ENCODE assay signal across 40 cellular contexts in genomic region chr6:163772701-163773100, GRCh38.
"Had no signal": no experiment of that assay in that cellular context is flagged by ENCODE, and none has a peak within 500 bp of the region (broad histone marks: within the 10 kb centered on the region; RNA-seq: fewer than 3 reads in every experiment).

No MANE protein-coding gene starts in this region.

- H3K27me3 ChIP-seq: adrenal gland, ascending aorta, body of pancreas, brain microvascular endothelial cell, breast epithelium, cardiac muscle cell had no signal

- ATAC-seq: activated naive CD4-positive, alpha-beta T cell treated with anti-CD3 and anti-CD28 coated beads, Interleukin-2, amount 50 U/mL, for 72 hours; activated naive CD8-positive, alpha-beta T cell treated with anti-CD3 and anti-CD28 coated beads, Interleukin-2, amount 50 U/mL, for 24 hours; activated T-cell treated with anti-CD3 and anti-CD28 coated beads, Interleukin-2, amount 50 U/mL, for 4 hours; activated T-cell treated with anti-CD3 and anti-CD28 coated beads, Interleukin-2, amount 50 U/mL, for 72 hours; activated T-helper 17 cell treated with anti-CD3 and anti-CD28 coated beads, Interleukin-2, amount 50 U/mL, for 72 hours; body of pancreas had no signal

- H3K27ac Mint-ChIP-seq: activated naive CD4-positive, alpha-beta T cell treated with anti-CD3 and anti-CD28 coated beads for 36 hours; activated naive CD4-positive, alpha-beta T cell treated with anti-CD3 and anti-CD28 coated beads, Interleukin-2, amount 10 ng/mL, durations not matched to agents 7 days and 5 days; activated naive CD4-positive, alpha-beta T cell treated with anti-CD3 and anti-CD28 coated beads, Interleukin-2, amount 50 U/mL, for 24 hours; activated naive CD4-positive, alpha-beta T cell treated with anti-CD3 and anti-CD28 coated beads, Interleukin-2, amount 50 U/mL, for 72 hours; activated naive CD8-positive, alpha-beta T cell; activated naive CD8-positive, alpha-beta T cell treated with anti-CD3 and anti-CD28 coated beads for 36 hours; activated naive CD8-positive, alpha-beta T cell treated with anti-CD3 and anti-CD28 coated beads, Interleukin-2, amount 10 ng/mL, durations not matched to agents 7 days and 5 days; activated naive CD8-positive, alpha-beta T cell treated with anti-CD3 and anti-CD28 coated beads, Interleukin-2, amount 50 U/mL, for 24 hours; activated T-cell treated with anti-CD3 and anti-CD28 coated beads, Interleukin-2, amount 50 U/mL, for 24 hours; activated T-cell treated with anti-CD3 and anti-CD28 coated beads, Interleukin-2, amount 50 U/mL, for 72 hours; activated T-helper 1 cell treated with anti-CD3 and anti-CD28 coated beads, Interleukin-12 subunit alpha, Interleukin-12 subunit beta, Interleukin-2, Interleukin-4 antibody, amounts not matched to agents 30 ng/mL and 10 ng/mL and 1 ng/mL, durations not matched to agents 14 hours and 24 hours and 36 hours; activated T-helper 17 cell treated with anti-CD3 and anti-CD28 coated beads, Interleukin-2, amount 50 U/mL, for 72 hours; activated T-helper 2 cell treated with anti-CD3 and anti-CD28 coated beads, Interferon-gamma antibody, Interleukin-2, Interleukin-4, amounts not matched to agents 10 μg/mL and 5 μg/mL and 100 μg/mL, durations not matched to agents 14 hours and 24 hours and 36 hours; brain had no signal

- H3K4me1 ChIP-seq: adrenal gland, ascending aorta, body of pancreas, breast epithelium had no signal

- H3K27ac ChIP-seq: adrenal gland, ascending aorta, body of pancreas, brain microvascular endothelial cell, breast epithelium, cardiac muscle cell had no signal

- DNase-seq: activated effector memory CD4-positive, alpha-beta T cell treated with anti-CD3 and anti-CD28 coated beads, Interleukin-2, amount 50 U/mL, for 16 hours; activated effector memory CD4-positive, alpha-beta T cell treated with Interleukin-2 at 50 U/mL for 16 hours; activated gamma-delta T cell; activated gamma-delta T cell treated with Interleukin-2 at 50 U/mL for 16 hours; activated naive CD4-positive, alpha-beta T cell; activated naive CD4-positive, alpha-beta T cell treated with anti-CD3 and anti-CD28 coated beads for 36 hours; activated naive CD4-positive, alpha-beta T cell treated with anti-CD3 and anti-CD28 coated beads, Interleukin-2, amount 10 ng/mL, durations not matched to agents 7 days and 5 days; activated naive CD4-positive, alpha-beta T cell treated with anti-CD3 and anti-CD28 coated beads, Interleukin-2, amount 50 U/mL, for 16 hours; activated naive CD4-positive, alpha-beta T cell treated with Interleukin-2 at 50 U/mL for 16 hours; activated naive CD8-positive, alpha-beta T cell treated with anti-CD3 and anti-CD28 coated beads for 36 hours; activated naive CD8-positive, alpha-beta T cell treated with anti-CD3 and anti-CD28 coated beads, Interleukin-2, amount 10 ng/mL, durations not matched to agents 7 days and 5 days; activated naive CD8-positive, alpha-beta T cell treated with anti-CD3 and anti-CD28 coated beads, Interleukin-2, amount 50 U/mL, for 24 hours; activated T-cell treated with anti-CD3 and anti-CD28 coated beads, Interleukin-2, amount 50 U/mL, for 1 hour; activated T-cell treated with anti-CD3 and anti-CD28 coated beads, Interleukin-2, amount 50 U/mL, for 24 hours; activated T-cell treated with anti-CD3 and anti-CD28 coated beads, Interleukin-2, amount 50 U/mL, for 4 hours; activated T-cell treated with anti-CD3 and anti-CD28 coated beads, Interleukin-2, amount 50 U/mL, for 48 hours; activated T-cell treated with anti-CD3 and anti-CD28 coated beads, Interleukin-2, amount 50 U/mL, for 72 hours; adrenal gland; amniotic stem cell; amygdala; anterior cingulate cortex; aorta; body of pancreas; brain microvascular endothelial cell; caudate nucleus; central memory CD4-positive, alpha-beta T cell; cerebellar nuclear complex had no signal

- H3K36me3 ChIP-seq: adrenal gland, ascending aorta, brain microvascular endothelial cell, breast epithelium, cardiac muscle cell had no signal

- H3K9me3 Mint-ChIP-seq: activated naive CD4-positive, alpha-beta T cell treated with anti-CD3 and anti-CD28 coated beads for 36 hours; activated naive CD4-positive, alpha-beta T cell treated with anti-CD3 and anti-CD28 coated beads, Interleukin-2, amount 10 ng/mL, durations not matched to agents 7 days and 5 days; activated naive CD4-positive, alpha-beta T cell treated with anti-CD3 and anti-CD28 coated beads, Interleukin-2, amount 50 U/mL, for 24 hours; activated naive CD8-positive, alpha-beta T cell treated with anti-CD3 and anti-CD28 coated beads for 36 hours; activated naive CD8-positive, alpha-beta T cell treated with anti-CD3 and anti-CD28 coated beads, Interleukin-2, amount 10 ng/mL, durations not matched to agents 7 days and 5 days; activated T-cell treated with anti-CD3 and anti-CD28 coated beads, Interleukin-2, amount 50 U/mL, for 24 hours; activated T-cell treated with anti-CD3 and anti-CD28 coated beads, Interleukin-2, amount 50 U/mL, for 4 hours; activated T-helper 1 cell treated with anti-CD3 and anti-CD28 coated beads, Interleukin-12 subunit alpha, Interleukin-12 subunit beta, Interleukin-2, Interleukin-4 antibody, amounts not matched to agents 30 ng/mL and 10 ng/mL and 1 ng/mL, durations not matched to agents 14 hours and 24 hours and 36 hours; activated T-helper 17 cell treated with anti-CD3 and anti-CD28 coated beads, Interleukin-2, amount 50 U/mL, for 72 hours; activated T-helper 2 cell treated with anti-CD3 and anti-CD28 coated beads, Interferon-gamma antibody, Interleukin-2, Interleukin-4, amounts not matched to agents 10 μg/mL and 5 μg/mL and 100 μg/mL, durations not matched to agents 14 hours and 24 hours and 36 hours; central memory CD8-positive, alpha-beta T cell had no signal

- H3K4me1 Mint-ChIP-seq: activated naive CD4-positive, alpha-beta T cell treated with anti-CD3 and anti-CD28 coated beads, Interleukin-2, amount 10 ng/mL, durations not matched to agents 7 days and 5 days; activated naive CD4-positive, alpha-beta T cell treated with anti-CD3 and anti-CD28 coated beads, Interleukin-2, amount 50 U/mL, for 24 hours; activated naive CD8-positive, alpha-beta T cell treated with anti-CD3 and anti-CD28 coated beads for 36 hours; activated naive CD8-positive, alpha-beta T cell treated with anti-CD3 and anti-CD28 coated beads, Interleukin-2, amount 10 ng/mL, durations not matched to agents 7 days and 5 days; activated naive CD8-positive, alpha-beta T cell treated with anti-CD3 and anti-CD28 coated beads, Interleukin-2, amount 50 U/mL, for 24 hours; activated T-helper 17 cell treated with anti-CD3 and anti-CD28 coated beads, Interleukin-2, amount 50 U/mL, for 72 hours; central memory CD8-positive, alpha-beta T cell had no signal

- H3K9me3 ChIP-seq: adrenal gland, ascending aorta, body of pancreas, breast epithelium had no signal

- H3K4me3 Mint-ChIP-seq: activated naive CD4-positive, alpha-beta T cell treated with anti-CD3 and anti-CD28 coated beads for 36 hours; activated naive CD4-positive, alpha-beta T cell treated with anti-CD3 and anti-CD28 coated beads, Interleukin-2, amount 10 ng/mL, durations not matched to agents 7 days and 5 days; activated naive CD4-positive, alpha-beta T cell treated with anti-CD3 and anti-CD28 coated beads, Interleukin-2, amount 50 U/mL, for 24 hours; activated naive CD8-positive, alpha-beta T cell; activated naive CD8-positive, alpha-beta T cell treated with anti-CD3 and anti-CD28 coated beads for 36 hours; activated naive CD8-positive, alpha-beta T cell treated with anti-CD3 and anti-CD28 coated beads, Interleukin-2, amount 10 ng/mL, durations not matched to agents 7 days and 5 days; activated naive CD8-positive, alpha-beta T cell treated with anti-CD3 and anti-CD28 coated beads, Interleukin-2, amount 50 U/mL, for 24 hours; activated T-cell treated with anti-CD3 and anti-CD28 coated beads, Interleukin-2, amount 50 U/mL, for 24 hours; activated T-cell treated with anti-CD3 and anti-CD28 coated beads, Interleukin-2, amount 50 U/mL, for 4 hours; activated T-cell treated with anti-CD3 and anti-CD28 coated beads, Interleukin-2, amount 50 U/mL, for 72 hours; activated T-helper 1 cell treated with anti-CD3 and anti-CD28 coated beads, Interleukin-12 subunit alpha, Interleukin-12 subunit beta, Interleukin-2, Interleukin-4 antibody, amounts not matched to agents 30 ng/mL and 10 ng/mL and 1 ng/mL, durations not matched to agents 14 hours and 24 hours and 36 hours; activated T-helper 17 cell treated with anti-CD3 and anti-CD28 coated beads, Interleukin-2, amount 50 U/mL, for 72 hours; brain; central memory CD8-positive, alpha-beta T cell had no signal

- FAIRE-seq: astrocyte, bronchial epithelial cell had no signal

- H3K36me3 Mint-ChIP-seq: activated naive CD4-positive, alpha-beta T cell treated with anti-CD3 and anti-CD28 coated beads, Interleukin-2, amount 10 ng/mL, durations not matched to agents 7 days and 5 days; activated naive CD4-positive, alpha-beta T cell treated with anti-CD3 and anti-CD28 coated beads, Interleukin-2, amount 50 U/mL, for 24 hours; activated naive CD4-positive, alpha-beta T cell treated with anti-CD3 and anti-CD28 coated beads, Interleukin-2, amount 50 U/mL, for 72 hours; activated naive CD8-positive, alpha-beta T cell; activated naive CD8-positive, alpha-beta T cell treated with anti-CD3 and anti-CD28 coated beads for 36 hours; activated naive CD8-positive, alpha-beta T cell treated with anti-CD3 and anti-CD28 coated beads, Interleukin-2, amount 10 ng/mL, durations not matched to agents 7 days and 5 days had no signal

- H3K4me3 ChIP-seq: adrenal gland, ascending aorta, body of pancreas, breast epithelium, cardiac muscle cell had no signal
